Comparison of ENCODE assay signal across 22 cellular contexts in the genomic region with DNA sequence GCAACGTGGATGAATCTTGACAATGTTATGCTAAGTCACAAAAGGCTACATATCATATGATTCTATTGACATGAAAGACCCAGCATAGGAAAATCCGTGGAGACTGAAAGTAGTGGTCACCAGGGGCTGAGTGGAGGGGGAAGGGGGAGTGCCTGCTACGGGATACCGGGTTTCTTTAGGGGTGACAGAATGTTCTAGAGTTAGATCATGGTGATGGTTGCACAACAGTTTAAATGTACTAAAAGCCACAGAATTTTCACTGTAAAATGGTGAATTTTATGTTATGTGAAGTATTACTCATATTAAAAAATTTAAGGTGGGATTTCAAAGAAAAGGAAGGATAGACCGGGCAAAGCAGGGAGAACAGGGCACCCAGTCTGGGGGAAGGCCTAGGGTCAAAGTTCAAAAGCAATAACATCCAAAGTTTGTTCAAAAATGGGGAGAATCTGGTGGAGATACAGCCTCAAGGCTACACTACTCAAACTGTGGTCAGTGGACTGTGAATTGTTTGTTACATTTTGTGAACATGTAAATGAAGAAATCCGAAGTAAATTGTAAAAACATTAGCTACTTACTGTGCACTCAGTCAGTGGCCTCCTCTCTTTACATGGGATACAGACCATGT.
A peak's percentile ranks its signal among the peaks of the same experiment; 100 is the strongest.
DNase-seq lines count a peak whose midpoint lies in the region; ATAC-seq, FAIRE-seq and TF ChIP-seq lines count a peak whose summit lies in the region.
"Had no signal": no experiment of that assay in that cellular context is flagged by ENCODE, and none has a peak within 500 bp of the region (broad histone marks: within the 10 kb centered on the region; RNA-seq: fewer than 3 reads in every experiment).

No MANE protein-coding gene starts in this region.

- no peaks in the 10 kb centered on the region for H3K27me3 ChIP-seq in IMR-90 (ENCODE audit: control insufficient read depth, insufficient read depth, low read length)
- H3K27me3 ChIP-seq in K562 (ENCODE audit: control insufficient read depth in 2 of 2, insufficient read depth in 2 of 2, low read length in 2 of 2), result no peaks in the 10 kb centered on the region
- no peaks in the 10 kb centered on the region for H3K27me3 ChIP-seq in neural progenitor cell
- H3K27me3 ChIP-seq: BLaER1, SJSA1 had no signal

- H3K27me3 Mint-ChIP-seq in neural progenitor cell (ENCODE audit: insufficient read depth, low read depth), result peaks cover 7% of the 10 kb centered on the region
- no peaks in the 10 kb centered on the region for H3K27me3 Mint-ChIP-seq in activated T-helper 2 cell treated with anti-CD3 and anti-CD28 coated beads, Interferon-gamma antibody, Interleukin-2, Interleukin-4, amounts not matched to agents 10 μg/mL and 5 μg/mL and 100 μg/mL, durations not matched to agents 14 hours and 24 hours and 36 hours (ENCODE audit: low read depth)

- H3K27ac ChIP-seq in A549 (peak overlapping the region; percentile 43 to 87; a peak in 5 of 6 replicates), IMR-90 (ENCODE audit: insufficient read depth, low read length) (no peak overlapping the region), K562 (ENCODE audit: extremely low read depth, low read depth, low read length) (no peak overlapping the region; the same call in 2 of the 3 replicates), neural progenitor cell (no peak overlapping the region)
- H3K27ac ChIP-seq: BLaER1, SJSA1 had no signal

- no peak overlapping the region for H3K4me3 Mint-ChIP-seq in neural progenitor cell
- H3K4me3 Mint-ChIP-seq in activated T-helper 2 cell treated with anti-CD3 and anti-CD28 coated beads, Interferon-gamma antibody, Interleukin-2, Interleukin-4, amounts not matched to agents 10 μg/mL and 5 μg/mL and 100 μg/mL, durations not matched to agents 14 hours and 24 hours and 36 hours (ENCODE audit: low read depth), result no peak overlapping the region
- H3K4me3 Mint-ChIP-seq: CD4-positive, alpha-beta T cell had no signal

- no peak overlapping the region for H3K4me3 ChIP-seq in A549
- H3K4me3 ChIP-seq in IMR-90 (ENCODE audit: insufficient read depth, low read depth, low read length), result no peak overlapping the region
- no peak overlapping the region for H3K4me3 ChIP-seq in K562
- no peak overlapping the region for H3K4me3 ChIP-seq in neural progenitor cell
- H3K4me3 ChIP-seq: BLaER1, GM12878, SJSA1 had no signal

- no peaks in the 10 kb centered on the region for H3F3A ChIP-seq in neural progenitor cell (ENCODE audit: low read depth)

- H2BK15ac ChIP-seq in IMR-90 (ENCODE audit: low read depth, low read length), result no peak overlapping the region

- H3K56ac ChIP-seq in IMR-90 (ENCODE audit: extremely low read depth, insufficient read depth, low read length), result no peak overlapping the region

- WGBS in A549 (ENCODE audit: missing lambda C conversion rate), result 87% methylated on average over 6 of the region's 6 CpGs
- WGBS in IMR-90 (ENCODE audit: extremely low coverage in 2 of 2, insufficient read length in 1 of 2), 2 experiments, result no CpG with 5 or more reads among the region's 6 CpGs
- 78% methylated on average over 6 of the region's 6 CpGs for WGBS in K562 (ENCODE audit: insufficient coverage, low coverage, missing lambda C conversion rate)

- in situ Hi-C loops in IMR-90 (cut with MboI; ENCODE audit: low sequenced_read_pairs), result no loop called here
- in situ Hi-C loops in K562 (cut with MboI), result no loop called here

- dilution Hi-C loops in IMR-90 (cut with HindIII; ENCODE audit: low sequenced_read_pairs, unreplicated experiment), result no loop called here

- intact Hi-C loops in IMR-90 (cut with micrococcal nuclease), result loop anchor here (5.0 kb wide), 1 partner anchor 88 kb away; no protein-coding TSS in a partner anchor
- intact Hi-C loops in K562 (cut with micrococcal nuclease), result no loop called here
- intact Hi-C loops in activated T-helper 2 cell treated with anti-CD3 and anti-CD28 coated beads, Interferon-gamma antibody, Interleukin-2, Interleukin-4, amounts not matched to agents 10 μg/mL and 5 μg/mL and 100 μg/mL, durations not matched to agents 14 hours and 24 hours and 36 hours (cut with micrococcal nuclease), result no loop called here

- no peak for TF ChIP-seq CTCF in A549 (IDR thresholded peaks at IDR 0.05)
- no peak for TF ChIP-seq CTCF in IMR-90 (conservative IDR thresholded peaks at IDR 0.05; ENCODE audit: low read depth, low read length)
- no peak for TF ChIP-seq CTCF in K562 (IDR thresholded peaks at IDR 0.05 in 2 of 3, conservative IDR thresholded peaks at IDR 0.05 in 1 of 3; ENCODE audit: insufficient read depth in 2 of 3, low read depth in 1 of 3, low read length in 3 of 3)
- TF ChIP-seq CTCF in neural progenitor cell (IDR thresholded peaks at IDR 0.05), result no peak

- BruUV-seq in IMR-90 (replicated peaks; lab: Mats Ljungman, UMichigan) (no TSS peak), K562 (replicated peaks; lab: Mats Ljungman, UMichigan) (no TSS peak)

- no peak overlapping the region for H3K23ac ChIP-seq in IMR-90 (ENCODE audit: low read depth, low read length)

- peaks cover 41% of the 10 kb centered on the region for H3K4me1 Mint-ChIP-seq in neural progenitor cell
- H3K4me1 Mint-ChIP-seq in activated T-helper 2 cell treated with anti-CD3 and anti-CD28 coated beads, Interferon-gamma antibody, Interleukin-2, Interleukin-4, amounts not matched to agents 10 μg/mL and 5 μg/mL and 100 μg/mL, durations not matched to agents 14 hours and 24 hours and 36 hours (ENCODE audit: low read depth), result peaks cover 19% of the 10 kb centered on the region

- H3K9ac ChIP-seq in IMR-90 (ENCODE audit: low read depth, low read length), result no peak overlapping the region
- H3K9ac ChIP-seq in K562 (ENCODE audit: insufficient read depth in 1 of 2, low read depth in 2 of 2, low read length in 2 of 2), result no peak overlapping the region
- H3K9ac ChIP-seq in neural progenitor cell, result no peak overlapping the region
- H3K9ac ChIP-seq: BLaER1 had no signal

- no peaks in the 10 kb centered on the region for H4K20me1 ChIP-seq in IMR-90 (ENCODE audit: insufficient read depth, low read length)
- no peaks in the 10 kb centered on the region for H4K20me1 ChIP-seq in K562 (replicated peaks; ENCODE audit: control insufficient read depth, insufficient read depth, low read length)
- H4K20me1 ChIP-seq in neural progenitor cell (ENCODE audit: low read depth), result no peaks in the 10 kb centered on the region
- H4K20me1 ChIP-seq: BLaER1 had no signal

- FAIRE-seq in A549 (lab: Jason Lieb, UNC) (no peak), K562 (lab: Jason Lieb, UNC) (no peak)
- FAIRE-seq: GM12878, H1 had no signal

- no peak overlapping the region for H2BK5ac ChIP-seq in IMR-90 (ENCODE audit: low read depth, low read length, poor library complexity, severe bottlenecking)

- H3K4me1 ChIP-seq in A549 (peaks cover 31% of the 10 kb centered on the region), IMR-90 (ENCODE audit: control insufficient read depth, insufficient read depth, low read length) (peaks cover 10% of the 10 kb centered on the region), K562 (replicated peaks in 1 of 2; ENCODE audit: control insufficient read depth in 2 of 2, insufficient read depth in 2 of 2, low read length in 2 of 2) (peaks cover 5 to 39% of the 10 kb centered on the region in 2 experiments; a peak in 4 of 5 replicates), neural progenitor cell (peaks cover under 1% of the 10 kb centered on the region)
- H3K4me1 ChIP-seq: BLaER1 had no signal

- H3K79me2 ChIP-seq in K562 (ENCODE audit: control insufficient read depth, insufficient read depth, low read length) (no peaks in the 10 kb centered on the region), neural progenitor cell (ENCODE audit: low read depth) (no peaks in the 10 kb centered on the region)

- H3K4ac ChIP-seq in IMR-90 (ENCODE audit: low read depth, low read length), result peak overlapping the region; percentile 11

- ATAC-seq in A549 (no peak), IMR-90 (ENCODE audit: low read depth) (no peak), K562 (no peak), GM19452 (IDR thresholded peaks at IDR 0.05; ENCODE audit: unreplicated experiment) (no peak)
- ATAC-seq: GM12878 had no signal

- H3K79me1 ChIP-seq in IMR-90 (ENCODE audit: low read depth in 1 of 2, low read length in 2 of 2), result no peaks in the 10 kb centered on the region

- POLR2A ChIA-PET in A549 (lab: Yijun Ruan, JAX), result no interaction called here
- POLR2A ChIA-PET in IMR-90 (lab: Charles Lee; ENCODE audit: unreplicated experiment), result no interaction called here
- POLR2A ChIA-PET in K562 (lab: Yijun Ruan, JAX), result no interaction called here

- H3K14ac ChIP-seq in IMR-90 (replicated peaks; ENCODE audit: low read depth, low read length), result no peak overlapping the region

- H3K9me3 ChIP-seq in A549, result peaks cover 5% of the 10 kb centered on the region; the same call in 1 of the 3 replicates
- no peaks in the 10 kb centered on the region for H3K9me3 ChIP-seq in IMR-90 (ENCODE audit: control insufficient read depth, insufficient read depth, low read length)
- H3K9me3 ChIP-seq in K562 (replicated peaks; ENCODE audit: control insufficient read depth, insufficient read depth, low read depth, low read length), result no peaks in the 10 kb centered on the region
- H3K9me3 ChIP-seq in neural progenitor cell (ENCODE audit: low read depth), result no peaks in the 10 kb centered on the region
- H3K9me3 ChIP-seq: BLaER1, SJSA1 had no signal

- CTCF ChIA-PET in A549 (lab: Yijun Ruan, JAX) (no interaction called here), IMR-90 (lab: Yijun Ruan, JAX) (interaction anchor here (0.6 kb wide), 1 partner anchor 172 kb away, joined by 3 read pairs; no protein-coding TSS in a partner anchor), K562 (lab: Yijun Ruan, JAX; ENCODE audit: low intra/inter-chr PET ratio) (no interaction called here)

- H2AK5ac ChIP-seq in IMR-90 (ENCODE audit: low read depth, low read length), result 0 out of 2 replicates have a peak overlapping the region, but pooled peaks have one; percentile 36

- no peak for TF ChIP-seq RAD21 in A549 (conservative IDR thresholded peaks at IDR 0.05 in 1 of 2, IDR thresholded peaks at IDR 0.05 in 1 of 2)
- TF ChIP-seq RAD21 in IMR-90 (IDR thresholded peaks at IDR 0.05; ENCODE audit: low read length), result no peak
- TF ChIP-seq RAD21 in K562 (CRISPR knock-in tag; conservative IDR thresholded peaks at IDR 0.05 in 1 of 2, IDR thresholded peaks at IDR 0.05 in 1 of 2), result no peak

- peak overlapping the region; percentile 59; the same call in 1 of the 2 replicates for H2BK20ac ChIP-seq in IMR-90 (ENCODE audit: low read depth, low read length)

- H3K27ac Mint-ChIP-seq in neural progenitor cell, result peak overlapping the region; percentile 3
- no peak overlapping the region for H3K27ac Mint-ChIP-seq in activated T-helper 2 cell treated with anti-CD3 and anti-CD28 coated beads, Interferon-gamma antibody, Interleukin-2, Interleukin-4, amounts not matched to agents 10 μg/mL and 5 μg/mL and 100 μg/mL, durations not matched to agents 14 hours and 24 hours and 36 hours
- H3K27ac Mint-ChIP-seq: CD4-positive, alpha-beta T cell had no signal

- H3K9me1 ChIP-seq in IMR-90 (ENCODE audit: insufficient read depth, low read length), result peaks cover 5% of the 10 kb centered on the region
- H3K9me1 ChIP-seq in K562 (ENCODE audit: control insufficient read depth, insufficient read depth, low read length), result no peaks in the 10 kb centered on the region

- no peak for TF ChIP-seq POLR2A in A549 (IDR thresholded peaks at IDR 0.05; ENCODE audit: low read length)
- TF ChIP-seq POLR2A in IMR-90 (IDR thresholded peaks at IDR 0.05; ENCODE audit: low read depth, low read length), result no peak
- no peak for TF ChIP-seq POLR2A in K562 (conservative IDR thresholded peaks at IDR 0.05)

- H2AFZ ChIP-seq in IMR-90 (replicated peaks; ENCODE audit: low read length, poor library complexity) (no peak overlapping the region), K562 (ENCODE audit: low read depth, low read length) (no peak overlapping the region), neural progenitor cell (replicated peaks) (no peak overlapping the region)

- H3K36me3 Mint-ChIP-seq in neural progenitor cell, result no peaks in the 10 kb centered on the region
- H3K36me3 Mint-ChIP-seq in activated T-helper 2 cell treated with anti-CD3 and anti-CD28 coated beads, Interferon-gamma antibody, Interleukin-2, Interleukin-4, amounts not matched to agents 10 μg/mL and 5 μg/mL and 100 μg/mL, durations not matched to agents 14 hours and 24 hours and 36 hours (ENCODE audit: low read depth), result no peaks in the 10 kb centered on the region

- no peak overlapping the region for H3K4me2 ChIP-seq in A549
- H3K4me2 ChIP-seq in IMR-90 (ENCODE audit: low read depth, low read length), result no peak overlapping the region
- no peak overlapping the region for H3K4me2 ChIP-seq in K562 (ENCODE audit: insufficient read depth, low read length)
- H3K4me2 ChIP-seq in neural progenitor cell, result no peak overlapping the region
- H3K4me2 ChIP-seq: BLaER1 had no signal

- H3K36me3 ChIP-seq in IMR-90 (ENCODE audit: control insufficient read depth, insufficient read depth, low read length) (no peaks in the 10 kb centered on the region), K562 (ENCODE audit: control insufficient read depth, insufficient read depth, low read length) (no peaks in the 10 kb centered on the region), neural progenitor cell (no peaks in the 10 kb centered on the region)
- H3K36me3 ChIP-seq: BLaER1, SJSA1 had no signal

- H3K18ac ChIP-seq in IMR-90 (ENCODE audit: low read depth, low read length), result peak overlapping the region; percentile 56; the same call in 1 of the 2 replicates

- DNase-seq in A549 (ENCODE audit: low read depth in 1 of 2, low spot score in 1 of 2) (no peak), IMR-90 (no peak), K562 (ENCODE audit: extremely low read depth in 1 of 4, low spot score in 3 of 4) (no peak), neural progenitor cell (ENCODE audit: low spot score) (no peak), SW 1271 (lab: John Stamatoyannopoulos, UW) (no peak)
- DNase-seq in activated T-helper 2 cell treated with anti-CD3 and anti-CD28 coated beads, Interferon-gamma antibody, Interleukin-2, Interleukin-4, amounts not matched to agents 10 μg/mL and 5 μg/mL and 100 μg/mL, durations not matched to agents 14 hours and 24 hours and 36 hours (ENCODE audit: low spot score), result no peak
- DNase-seq: CD4-positive, alpha-beta T cell; EL; GDM1; HCEC 1CT; Karpas-422; NCI-H1694 treated with DMSO at 0.1 percent for 48 hours; NCI-H2081; NCI-H2227 treated with DMSO at 0.1 percent for 48 hours; NCI-H526 treated with DMSO at 0.1 percent for 48 hours; Right ventricle myocardium superior; RPMI8226 had no signal

- no peak overlapping the region for H2AK9ac ChIP-seq in IMR-90 (replicated peaks; ENCODE audit: low read depth, low read length, poor library complexity)

- peak overlapping the region in 1 of 2 experiments; percentile 29; a peak in 1 of 4 replicates for H4K8ac ChIP-seq in IMR-90 (ENCODE audit: low read depth in 2 of 2, low read length in 2 of 2)

- peaks cover 13% of the 10 kb centered on the region for H3K9me3 Mint-ChIP-seq in neural progenitor cell
- H3K9me3 Mint-ChIP-seq in activated T-helper 2 cell treated with anti-CD3 and anti-CD28 coated beads, Interferon-gamma antibody, Interleukin-2, Interleukin-4, amounts not matched to agents 10 μg/mL and 5 μg/mL and 100 μg/mL, durations not matched to agents 14 hours and 24 hours and 36 hours, result peaks cover 4% of the 10 kb centered on the region
- H3K9me3 Mint-ChIP-seq: CD4-positive, alpha-beta T cell had no signal

- peak overlapping the region; percentile 7; the same call in 1 of the 2 replicates for H4K5ac ChIP-seq in IMR-90 (ENCODE audit: low read depth, low read length)

- H4K91ac ChIP-seq in IMR-90 (ENCODE audit: insufficient read depth, low read depth, low read length), result 0 out of 2 replicates have a peak overlapping the region, but pooled peaks have one; percentile 27

- TF ChIP-seq EP300 in A549 (IDR thresholded peaks at IDR 0.05) (no peak), K562 (IDR thresholded peaks at IDR 0.05; ENCODE audit: low read length) (no peak)

- H2BK120ac ChIP-seq in IMR-90 (ENCODE audit: low read depth, low read length), result peak overlapping the region; percentile 47; the same call in 1 of the 2 replicates

Comparison
In these comparisons a context has a peak if more than half of its experiments do, and no peak if none do; other contexts are left out.
1. H3K27ac ChIP-seq: peak in A549 (2 of 2); none in IMR-90 (single experiment), K562 (single experiment) and neural progenitor cell (single experiment).